Comparison of ENCODE assay signal across 1 cellular context in genomic region chr20:38986663-38987062, GRCh38.
TF ChIP-seq lines count a peak whose summit lies in the region.

No MANE protein-coding gene starts in this region.

TF ChIP-seq in H1, 55 proteins besides CTCF, POLR2A, EP300 and RAD21:
- TF ChIP-seq MAX (IDR thresholded peaks at IDR 0.05) (no peak), ATF3 (IDR thresholded peaks at IDR 0.05; ENCODE audit: insufficient read depth, low read depth, low read length) (no peak), CREB1 (IDR thresholded peaks at IDR 0.05) (no peak), NANOG (IDR thresholded peaks at IDR 0.05; ENCODE audit: insufficient read depth, low read depth, low read length, poor library complexity, severe bottlenecking) (no peak), CHD1 (IDR thresholded peaks at IDR 0.05; ENCODE audit: low read depth, low read length) (no peak), EGR1 (IDR thresholded peaks at IDR 0.05; ENCODE audit: borderline replicate concordance, low read depth, low read length) (no peak), RFX5 (IDR thresholded peaks at IDR 0.05; ENCODE audit: borderline replicate concordance, low read depth, low read length) (no peak), MAFK (IDR thresholded peaks at IDR 0.05; ENCODE audit: low read depth, low read length) (no peak), TAF7 (optimal IDR thresholded peaks at IDR 0.05; ENCODE audit: borderline replicate concordance, low read depth, low read length) (no peak)
